In genomic region chr10:92753865-92754264, GRCh38 we compare ENCODE assay signal across 26 cellular contexts.
"Had no signal": no experiment of that assay in that cellular context is flagged by ENCODE, and none has a peak within 500 bp of the region (broad histone marks: within the 10 kb centered on the region; RNA-seq: fewer than 3 reads in every experiment).

No MANE protein-coding gene starts in this region.

- H3K4me1 ChIP-seq: pancreas, suprapubic skin had no signal

- H3K36me3 ChIP-seq: adrenal gland, ascending aorta, brain microvascular endothelial cell, esophagus squamous epithelium, gastrocnemius medialis, pancreas, right atrium auricular region, stomach, suprapubic skin, transverse colon, WERI-Rb-1 had no signal

- H3K9me3 ChIP-seq: adrenal gland, ascending aorta, esophagus squamous epithelium, gastrocnemius medialis, mucosa of descending colon, pancreas, psoas muscle, right atrium auricular region, stomach, suprapubic skin, transverse colon had no signal

- FAIRE-seq: pancreas, urothelium cell line had no signal

- H3K4me3 ChIP-seq: adrenal gland, ascending aorta, esophagus squamous epithelium, gastrocnemius medialis, mucosa of descending colon, pancreas, psoas muscle, right atrium auricular region, stomach, suprapubic skin, transverse colon had no signal

- H3K27ac ChIP-seq: adrenal gland, ascending aorta, brain microvascular endothelial cell, esophagus squamous epithelium, gastrocnemius medialis, pancreas, psoas muscle, right atrium auricular region, stomach, suprapubic skin, transverse colon, WERI-Rb-1 had no signal

- DNase-seq: activated CD8-positive, alpha-beta memory T cell treated with anti-CD3 and anti-CD28 coated beads for 24 hours; activated CD8-positive, alpha-beta memory T cell treated with anti-CD3 and anti-CD28 coated beads, Interleukin-2, amount 50 U/mL, for 4 hours; activated naive CD4-positive, alpha-beta T cell; activated T-cell treated with anti-CD3 and anti-CD28 coated beads, Interleukin-2, amount 50 U/mL, for 4 hours; adrenal gland; brain microvascular endothelial cell; caudate nucleus; effector memory CD4-positive, alpha-beta T cell; esophagus squamous epithelium; gastrocnemius medialis; hypothalamus; left ventricle myocardium superior; mesendoderm; mucosa of descending colon; nephron progenitor cell; pancreas; psoas muscle; stimulated activated CD4-positive, alpha-beta T cell treated with anti-CD3 and anti-CD28 coated beads, Interleukin-4, amount 100 ng/mL, for 24 hours; stomach; T-helper 17 cell; transverse colon; WERI-Rb-1 had no signal

- ATAC-seq: activated T-cell treated with anti-CD3 and anti-CD28 coated beads, Interleukin-2, amount 50 U/mL, for 4 hours; gastrocnemius medialis; left ventricle myocardium superior; mucosa of descending colon; pancreas; psoas muscle; T-helper 17 cell had no signal

- H3K27me3 ChIP-seq: adrenal gland, ascending aorta, brain microvascular endothelial cell, esophagus squamous epithelium, gastrocnemius medialis, pancreas, right atrium auricular region, stomach, suprapubic skin, transverse colon had no signal
